In the genomic region with DNA sequence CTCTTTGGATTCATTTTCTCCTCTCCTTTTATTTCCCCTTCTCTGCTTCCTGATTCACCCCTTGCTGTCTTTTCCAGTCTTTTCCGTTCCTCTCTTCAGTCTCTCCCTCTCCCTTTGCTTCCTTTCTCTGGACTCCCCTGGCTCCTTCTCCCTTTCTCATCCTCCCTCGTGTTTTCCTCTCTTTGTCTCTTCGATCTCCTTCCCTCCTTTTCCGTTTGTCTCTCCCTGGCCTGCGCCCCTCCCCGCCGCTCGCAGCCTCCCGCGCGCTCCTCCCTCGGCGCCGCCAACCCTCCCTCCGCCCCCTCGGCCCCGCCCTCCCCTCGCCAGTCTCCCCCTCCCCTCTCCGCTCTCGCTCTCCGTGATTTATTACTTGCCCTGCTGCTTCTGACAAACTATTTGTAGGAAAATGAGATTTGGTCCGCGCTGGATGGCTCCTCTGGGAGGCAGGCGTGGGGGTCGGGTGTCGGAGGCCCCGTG, we compare ENCODE assay signal across 8 cellular contexts. TPM values are rescaled to one million over a fixed set of nuclear protein-coding genes. Genes with fewer than 3 reads are reported as not detected.
DNase-seq lines count a peak whose midpoint lies in the region; ATAC-seq and TF ChIP-seq lines count a peak whose summit lies in the region.

No MANE protein-coding gene starts in this region.

- H3K4me3 Mint-ChIP-seq in MCF 10A (ENCODE audit: unreplicated experiment), result peak overlapping the region; percentile 91

- BruUV-seq in MCF 10A (replicated peaks; lab: Mats Ljungman, UMichigan), result no TSS peak

- CTCF ChIA-PET in MCF 10A (lab: Yijun Ruan, JAX), result no interaction called here

- POLR2A ChIA-PET in MCF 10A (lab: Yijun Ruan, JAX), result interaction anchor here (1.7 kb wide), 1 partner anchor 84 kb away, joined by 9 read pairs; no protein-coding TSS in a partner anchor

- DNase-seq in ELR (ENCODE audit: low read depth) (peak; percentile 75), NCI-H1417 treated with DMSO at 0.1 percent for 48 hours (lab: John Stamatoyannopoulos, UW) (peak; percentile 56), T-helper 22 cell (ENCODE audit: low read depth) (peak; percentile 9), MCF 10A (ENCODE audit: unreplicated experiment) (peak; percentile 71), iris pigment epithelial cell (ENCODE audit: low read depth) (peak; percentile 48), mesenteric fat pad (ENCODE audit: low spot score) (no peak)
- peak; percentile 73 for DNase-seq in stimulated activated CD4-positive, alpha-beta T cell treated with anti-CD3 and anti-CD28 coated beads, Interleukin-15, amount 100 ng/mL, for 24 hours

- no peaks in the 10 kb centered on the region for H3K9me3 Mint-ChIP-seq in MCF 10A (ENCODE audit: unreplicated experiment)

- peak overlapping the region; percentile 21 for H3K27ac Mint-ChIP-seq in MCF 10A (ENCODE audit: low read depth, unreplicated experiment)

- no peaks in the 10 kb centered on the region for H3K27me3 Mint-ChIP-seq in MCF 10A (ENCODE audit: insufficient read depth, unreplicated experiment)

- no peak for TF ChIP-seq CTCF in MCF 10A (IDR thresholded peaks at IDR 0.05; ENCODE audit: unreplicated experiment)

- H3K36me3 Mint-ChIP-seq in MCF 10A (ENCODE audit: insufficient read depth, unreplicated experiment), result peaks cover 7% of the 10 kb centered on the region

- intact Hi-C loops in MCF 10A (cut with micrococcal nuclease), result loop anchor here (2.0 kb wide), 1 partner anchor 76 kb away; no protein-coding TSS in a partner anchor

- ATAC-seq in HG02642 (IDR thresholded peaks at IDR 0.05; ENCODE audit: poor library complexity, unreplicated experiment), result no peak

- H3K4me1 Mint-ChIP-seq in MCF 10A (ENCODE audit: insufficient read depth, unreplicated experiment), result peaks cover 35% of the 10 kb centered on the region

RNA-seq across cellular contexts. Expression of gene PAX8, which starts 46.0 kb away (rescaled TPM):
- total RNA-seq in MCF 10A (2022) (2.4 TPM in 2 replicates), mesenteric fat pad (5.3 TPM)
